8 cellular contexts compared by ENCODE assay signal in genomic region chr9:125649315-125649714, GRCh38. TPM values are rescaled to one million over a fixed set of nuclear protein-coding genes. Genes with fewer than 3 reads are reported as not detected.
A peak's percentile ranks its signal among the peaks of the same experiment; 100 is the strongest.
DNase-seq lines count a peak whose midpoint lies in the region; ATAC-seq and TF ChIP-seq lines count a peak whose summit lies in the region.

No MANE protein-coding gene starts in this region.

- peak overlapping the region in 3 of 10 donors; percentile 22 to 37 (median 25) for H3K4me3 Mint-ChIP-seq in naive thymus-derived CD4-positive, alpha-beta T cell
- no peak overlapping the region for H3K4me3 Mint-ChIP-seq in mesothelial cell of epicardium

- CTCF ChIA-PET in naive thymus-derived CD4-positive, alpha-beta T cell (lab: Charles Lee): no interaction called here

- no peaks in the 10 kb centered on the region for H3K27me3 Mint-ChIP-seq in naive thymus-derived CD4-positive, alpha-beta T cell
- H3K27me3 Mint-ChIP-seq in mesothelial cell of epicardium (ENCODE audit: low read depth): no peaks in the 10 kb centered on the region

- intact Hi-C loops in naive thymus-derived CD4-positive, alpha-beta T cell (cut with micrococcal nuclease): no loop called here

- peaks cover 3 to 43% (median 27%) of the 10 kb centered on the region in 5 donors for H3K36me3 Mint-ChIP-seq in naive thymus-derived CD4-positive, alpha-beta T cell
- peaks cover 5% of the 10 kb centered on the region for H3K36me3 Mint-ChIP-seq in mesothelial cell of epicardium

- H3K9me3 ChIP-seq in naive thymus-derived CD4-positive, alpha-beta T cell (ENCODE audit: control insufficient read depth in 2 of 3, low read length in 3 of 3): no peaks in the 10 kb centered on the region

- no peak overlapping the region for H3K27ac ChIP-seq in naive thymus-derived CD4-positive, alpha-beta T cell (ENCODE audit: low read depth, low read length)

- POLR2A ChIA-PET in naive thymus-derived CD4-positive, alpha-beta T cell (lab: Charles Lee): no interaction called here

- TF ChIP-seq CTCF in NB4 (IDR thresholded peaks at IDR 0.05; ENCODE audit: low read depth, low read length) (no peak), mesothelial cell of epicardium (IDR thresholded peaks at IDR 0.05; ENCODE audit: unreplicated experiment) (no peak)

- peaks cover 52 to 85% (median 76%) of the 10 kb centered on the region in 7 donors for H3K4me1 Mint-ChIP-seq in naive thymus-derived CD4-positive, alpha-beta T cell
- peaks cover 29% of the 10 kb centered on the region for H3K4me1 Mint-ChIP-seq in mesothelial cell of epicardium

- ATAC-seq in naive thymus-derived CD4-positive, alpha-beta T cell: peak; percentile 79
- ATAC-seq in HG03342 (IDR thresholded peaks at IDR 0.05; ENCODE audit: unreplicated experiment) (no peak), GM21737 (IDR thresholded peaks at IDR 0.05; ENCODE audit: unreplicated experiment) (no peak)

- H3K36me3 ChIP-seq in naive thymus-derived CD4-positive, alpha-beta T cell (ENCODE audit: control insufficient read depth in 2 of 3, insufficient read depth in 3 of 3, low read length in 3 of 3): no peaks in the 10 kb centered on the region

- H3K4me3 ChIP-seq in NB4 (ENCODE audit: low read depth, low read length): no peak overlapping the region
- H3K4me3 ChIP-seq in naive thymus-derived CD4-positive, alpha-beta T cell (ENCODE audit: low read length): no peak overlapping the region

- TF ChIP-seq POLR2A in NB4 (IDR thresholded peaks at IDR 0.05; ENCODE audit: extremely low read depth, insufficient read length): no peak

- H3K9me3 Mint-ChIP-seq in naive thymus-derived CD4-positive, alpha-beta T cell: no peaks in the 10 kb centered on the region
- H3K9me3 Mint-ChIP-seq in mesothelial cell of epicardium: no peaks in the 10 kb centered on the region

- peaks cover 14 to 15% of the 10 kb centered on the region in 2 donors for H3K4me1 ChIP-seq in naive thymus-derived CD4-positive, alpha-beta T cell (ENCODE audit: control insufficient read depth in 2 of 2, insufficient read depth in 2 of 2, low read length in 2 of 2)

- H3K27ac Mint-ChIP-seq in naive thymus-derived CD4-positive, alpha-beta T cell: peak overlapping the region in 4 of 9 donors; percentile 5 to 81 (median 53)
- no peak overlapping the region for H3K27ac Mint-ChIP-seq in mesothelial cell of epicardium

- peak; percentile 93 for DNase-seq in EL
- DNase-seq in NB4 (ENCODE audit: low read depth): peak; percentile 75
- peak; percentile 79 for DNase-seq in amniotic epithelial cell (ENCODE audit: low read depth)
- DNase-seq in naive thymus-derived CD4-positive, alpha-beta T cell: no peak
- DNase-seq in mesothelial cell of epicardium (ENCODE audit: low spot score in 2 of 2, unreplicated experiment in 2 of 2): no peak
- DNase-seq in DMS153 (lab: John Stamatoyannopoulos, UW): no peak

- H3K27me3 ChIP-seq in naive thymus-derived CD4-positive, alpha-beta T cell (ENCODE audit: control insufficient read depth in 2 of 2, insufficient read depth in 2 of 2, low read length in 2 of 2): no peaks in the 10 kb centered on the region

RNA-seq across cellular contexts. Expression of gene MAPKAP1, which starts 57.7 kb away (rescaled TPM):
- 10 to 100 TPM; 41.3 to 63.8 (median 55.8) TPM for total RNA-seq in naive thymus-derived CD4-positive, alpha-beta T cell
- polyA plus RNA-seq in naive thymus-derived CD4-positive, alpha-beta T cell: 10 to 100 TPM; 52.5 to 73.6 TPM
- 62.9 to 68.2 TPM (median 62.9 TPM) in 3 replicates for total RNA-seq in mesothelial cell of epicardium

Comparison
In these comparisons a context has a peak if more than half of its experiments do, and no peak if none do; other contexts are left out.
1. DNase-seq: peak in EL (single experiment), NB4 (single experiment) and amniotic epithelial cell (single experiment); none in naive thymus-derived CD4-positive, alpha-beta T cell (0 of 9), mesothelial cell of epicardium (0 of 2) and DMS153 (single experiment).